17 cellular contexts compared by ENCODE assay signal in genomic region chr1:215523906-215524305, GRCh38. TPM values are rescaled to one million over a fixed set of nuclear protein-coding genes. Genes with fewer than 3 reads are reported as not detected.
DNase-seq lines count a peak whose midpoint lies in the region; ATAC-seq, FAIRE-seq and TF ChIP-seq lines count a peak whose summit lies in the region.
"Had no signal": no experiment of that assay in that cellular context is flagged by ENCODE, and none has a peak within 500 bp of the region (broad histone marks: within the 10 kb centered on the region; RNA-seq: fewer than 3 reads in every experiment).

No MANE protein-coding gene starts in this region.

- H3K27me3 Mint-ChIP-seq in activated CD8-positive, alpha-beta T cell treated with anti-CD3 and anti-CD28 coated beads for 36 hours: peaks cover 3% of the 10 kb centered on the region

- no peaks in the 10 kb centered on the region for H3K36me3 Mint-ChIP-seq in activated CD8-positive, alpha-beta T cell treated with anti-CD3 and anti-CD28 coated beads for 36 hours (ENCODE audit: low read depth)

- CTCF ChIA-PET in K562 (lab: Yijun Ruan, JAX; ENCODE audit: low intra/inter-chr PET ratio): interaction anchor here (1.4 kb wide), 1 partner anchor 896 kb away, joined by 5 read pairs; no protein-coding TSS in a partner anchor
- CTCF ChIA-PET in activated CD8-positive, alpha-beta T cell treated with anti-CD3 and anti-CD28 coated beads for 36 hours (lab: Charles Lee): interaction anchor here (1.0 to 1.4 kb wide), 3 partner anchors 28 to 896 kb away, joined by 3 to 5 read pairs (median 3); no protein-coding TSS in a partner anchor

- H3K27ac Mint-ChIP-seq in activated CD8-positive, alpha-beta T cell treated with anti-CD3 and anti-CD28 coated beads for 36 hours: no peak overlapping the region

- H3K4me3 ChIP-seq in K562 (no peak overlapping the region), right lobe of liver (no peak overlapping the region)
- H3K4me3 ChIP-seq: testis had no signal

- in situ Hi-C loops in K562 (cut with MboI): loop anchor here (10.0 kb wide), 1 partner anchor 1309 kb away; no protein-coding TSS in a partner anchor

- no peaks in the 10 kb centered on the region for H3K79me2 ChIP-seq in K562 (ENCODE audit: control insufficient read depth, insufficient read depth, low read length)

- DNase-seq in ELR (ENCODE audit: low read depth) (peak; percentile 37), NOMO-1 treated with dmso at 0.1 percent for 144 hours (lab: John Stamatoyannopoulos, UW; ENCODE audit: unreplicated experiment) (peak; percentile 38), K562 (ENCODE audit: extremely low read depth in 1 of 4, low spot score in 3 of 4) (no peak), right lobe of liver (no peak), NCI-H2029 treated with DMSO at 0.1 percent for 48 hours (lab: John Stamatoyannopoulos, UW) (no peak), anterior cingulate cortex (lab: John Stamatoyannopoulos, UW) (no peak)
- no peak for DNase-seq in activated CD8-positive, alpha-beta T cell treated with anti-CD3 and anti-CD28 coated beads for 36 hours
- DNase-seq: activated CD4-positive, alpha-beta T cell treated with anti-CD3 and anti-CD28 coated beads, Interleukin-2, amount 50 U/mL, for 1 hour; activated naive CD4-positive, alpha-beta T cell treated with Interleukin-2 at 50 U/mL for 16 hours; brain microvascular endothelial cell; left ventricle myocardium superior; NCI-H2029; NCI-H510A; stimulated activated CD4-positive, alpha-beta T cell treated with anti-CD3 and anti-CD28 coated beads, Interleukin-4, amount 100 ng/mL, for 4 hours; stimulated activated CD8-positive, alpha-beta memory T cell treated with anti-CD3 and anti-CD28 coated beads, Interleukin-4, amount 100 ng/mL, for 48 hours; testis had no signal

- H3K27ac ChIP-seq in K562 (ENCODE audit: extremely low read depth, low read depth, low read length) (no peak overlapping the region), right lobe of liver (no peak overlapping the region)
- H3K27ac ChIP-seq: brain microvascular endothelial cell, testis had no signal

- no peak for TF ChIP-seq POLR2A in K562 (conservative IDR thresholded peaks at IDR 0.05)
- TF ChIP-seq POLR2A in right lobe of liver (IDR thresholded peaks at IDR 0.05): no peak

- TF ChIP-seq CTCF in K562 (IDR thresholded peaks at IDR 0.05 in 2 of 3, conservative IDR thresholded peaks at IDR 0.05 in 1 of 3; ENCODE audit: insufficient read depth in 2 of 3, low read depth in 1 of 3, low read length in 3 of 3) (no peak), right lobe of liver (IDR thresholded peaks at IDR 0.05) (no peak)
- TF ChIP-seq CTCF in activated CD8-positive, alpha-beta T cell treated with anti-CD3 and anti-CD28 coated beads for 36 hours (IDR thresholded peaks at IDR 0.05): no peak

- ATAC-seq in K562 (no peak), right lobe of liver (peak; percentile 52 to 74 (median 62)), GM21381 (IDR thresholded peaks at IDR 0.05; ENCODE audit: unreplicated experiment) (no peak)
- ATAC-seq in activated CD8-positive, alpha-beta T cell treated with anti-CD3 and anti-CD28 coated beads for 36 hours: no peak
- ATAC-seq: left ventricle myocardium superior had no signal

- H3K27me3 ChIP-seq in K562 (ENCODE audit: control insufficient read depth in 2 of 2, insufficient read depth in 2 of 2, low read length in 2 of 2) (no peaks in the 10 kb centered on the region), right lobe of liver (no peaks in the 10 kb centered on the region)
- H3K27me3 ChIP-seq: brain microvascular endothelial cell, testis had no signal

- no peak overlapping the region for H2AFZ ChIP-seq in K562 (ENCODE audit: low read depth, low read length)

- TF ChIP-seq EP300 in K562 (IDR thresholded peaks at IDR 0.05; ENCODE audit: low read length): no peak

- no peak overlapping the region for H3K4me3 Mint-ChIP-seq in activated CD8-positive, alpha-beta T cell treated with anti-CD3 and anti-CD28 coated beads for 36 hours

- H3K9me3 ChIP-seq in K562 (replicated peaks; ENCODE audit: control insufficient read depth, insufficient read depth, low read depth, low read length) (no peaks in the 10 kb centered on the region), right lobe of liver (no peaks in the 10 kb centered on the region)
- H3K9me3 ChIP-seq: testis had no signal

- no peaks in the 10 kb centered on the region for H3K4me1 Mint-ChIP-seq in activated CD8-positive, alpha-beta T cell treated with anti-CD3 and anti-CD28 coated beads for 36 hours (ENCODE audit: low read depth)

- intact Hi-C loops in K562 (cut with micrococcal nuclease) (loop anchor here (10.0 kb wide), 1 partner anchor 1259 kb away; no protein-coding TSS in a partner anchor), right lobe of liver (cut with DNase I) (no loop called here)
- intact Hi-C loops in activated CD8-positive, alpha-beta T cell treated with anti-CD3 and anti-CD28 coated beads for 36 hours (cut with micrococcal nuclease): no loop called here

- H3K9ac ChIP-seq in K562 (ENCODE audit: insufficient read depth in 1 of 2, low read depth in 2 of 2, low read length in 2 of 2): no peak overlapping the region

- TF ChIP-seq RAD21 in K562 (CRISPR knock-in tag; conservative IDR thresholded peaks at IDR 0.05 in 1 of 2, IDR thresholded peaks at IDR 0.05 in 1 of 2): no peak

- no peak for FAIRE-seq in K562 (lab: Jason Lieb, UNC)

- POLR2A ChIA-PET in K562 (lab: Yijun Ruan, JAX): no interaction called here
- POLR2A ChIA-PET in activated CD8-positive, alpha-beta T cell treated with anti-CD3 and anti-CD28 coated beads for 36 hours (lab: Charles Lee): no interaction called here

- no peak overlapping the region for H3K4me2 ChIP-seq in K562 (ENCODE audit: insufficient read depth, low read length)

- 0% methylated on average over 2 of the region's 2 CpGs for WGBS in K562 (ENCODE audit: insufficient coverage, low coverage, missing lambda C conversion rate)
- 3% methylated on average over 2 of the region's 2 CpGs for WGBS in right lobe of liver (ENCODE audit: insufficient coverage, low coverage, low lambda C conversion rate, missing lambda C conversion rate)

- BruUV-seq in K562 (replicated peaks; lab: Mats Ljungman, UMichigan): no TSS peak

- H3K36me3 ChIP-seq in K562 (ENCODE audit: control insufficient read depth, insufficient read depth, low read length) (no peaks in the 10 kb centered on the region), right lobe of liver (no peaks in the 10 kb centered on the region)
- H3K36me3 ChIP-seq: brain microvascular endothelial cell had no signal

- H4K20me1 ChIP-seq in K562 (replicated peaks; ENCODE audit: control insufficient read depth, insufficient read depth, low read length): no peaks in the 10 kb centered on the region

- H3K9me3 Mint-ChIP-seq in activated CD8-positive, alpha-beta T cell treated with anti-CD3 and anti-CD28 coated beads for 36 hours: no peaks in the 10 kb centered on the region

- no peaks in the 10 kb centered on the region for H3K9me1 ChIP-seq in K562 (ENCODE audit: control insufficient read depth, insufficient read depth, low read length)

- no peaks in the 10 kb centered on the region for H3K4me1 ChIP-seq in K562 (replicated peaks in 1 of 2; ENCODE audit: control insufficient read depth in 2 of 2, insufficient read depth in 2 of 2, low read length in 2 of 2)
- H3K4me1 ChIP-seq in right lobe of liver: no peaks in the 10 kb centered on the region
- H3K4me1 ChIP-seq: testis had no signal

TF ChIP-seq in K562, 482 proteins besides CTCF, POLR2A, EP300 and RAD21:
- TF ChIP-seq PBX2 (CRISPR knock-in tag; IDR thresholded peaks at IDR 0.05; ENCODE audit: low read depth) (no peak), PBX2 (tag; conservative IDR thresholded peaks at IDR 0.05; ENCODE audit: low read depth) (peak; percentile 53), JUND (IDR thresholded peaks at IDR 0.05; ENCODE audit: borderline replicate concordance, low read depth, low read length) (no peak), JUND (tag; IDR thresholded peaks at IDR 0.05; ENCODE audit: borderline replicate concordance, low read depth, low read length) (no peak)

RNA-seq across cellular contexts. Expression of gene KCTD3, which starts 43.2 kb away (rescaled TPM):
- total RNA-seq in K562 (2011; cell fraction: chromatin; rRNA removed; ENCODE audit: low replicate concordance): 38.4 and 84.2 TPM in 2 replicates
- 15.7 and 21.7 TPM in 2 replicates for total RNA-seq in K562 (2011; cell fraction: nucleolus; rRNA removed)
- total RNA-seq in K562 (2011; cell fraction: nucleoplasm; rRNA removed): 36.2 and 40.0 TPM in 2 replicates
- total RNA-seq in K562 (2014; rRNA removed): 29.7 and 33.5 TPM in 2 replicates
- total RNA-seq in K562 (2014; rRNA removed; fragmentation: Illumina TruSeq; extraction: Trizol): 53.1 and 59.2 TPM in 2 replicates
- total RNA-seq in K562 (2015; rRNA removed; fragmentation: Illumina TruSeq; extraction: Trizol): 44.2 and 44.3 TPM in 2 replicates
- 43.3 and 48.3 TPM in 2 replicates for total RNA-seq in K562 (2021)
- 67.6 and 77.1 TPM in 2 replicates for polyA plus RNA-seq in K562 (2011; rRNA removed)
- polyA plus RNA-seq in K562 (2011; cell fraction: cytosol; rRNA removed): 31.7 and 37.5 TPM in 2 replicates
- 60.9 and 85.8 TPM in 2 replicates for polyA plus RNA-seq in K562 (2011; cell fraction: nucleus; rRNA removed)
- polyA plus RNA-seq in K562 (2012): 19.2 and 28.5 TPM in 2 replicates
- 45.7 and 49.4 TPM in 2 replicates for polyA plus RNA-seq in K562 (2014; fragmentation: Illumina TruSeq; extraction: Trizol)
- 10 to 100 TPM; 12.8 to 18.2 TPM for polyA plus RNA-seq in K562 (2014; fragmentation: Nextera tagmentation; extraction: Ambion mirVana)
- polyA plus RNA-seq in K562 (2014; rRNA removed): 34.1 and 35.3 TPM in 2 replicates
- polyA minus RNA-seq in K562 (2011; rRNA and poly(A)+ RNA removed): 147 and 156 TPM in 2 replicates
- 42.2 and 49.9 TPM in 2 replicates for polyA minus RNA-seq in K562 (2011; cell fraction: cytosol; rRNA and poly(A)+ RNA removed)
- polyA minus RNA-seq in K562 (2011; cell fraction: nucleus; rRNA and poly(A)+ RNA removed): 33.0 and 65.3 TPM in 2 replicates
- total RNA-seq in right lobe of liver: 10 to 100 TPM; 33.0 to 43.5 (median 39.3) TPM
- 1 to 10 TPM; 1.5 TPM for total RNA-seq in activated CD8-positive, alpha-beta T cell treated with anti-CD3 and anti-CD28 coated beads for 36 hours

Comparison
In these comparisons a context has a peak if more than half of its experiments do, and no peak if none do; other contexts are left out.
1. DNase-seq: peak in ELR (single experiment) and NOMO-1 treated with dmso at 0.1 percent for 144 hours (single experiment); none in K562 (0 of 4), right lobe of liver (0 of 3), NCI-H2029 treated with DMSO at 0.1 percent for 48 hours (single experiment), activated CD8-positive, alpha-beta T cell treated with anti-CD3 and anti-CD28 coated beads for 36 hours (single experiment) and anterior cingulate cortex (0 of 58).
2. ATAC-seq: peak in right lobe of liver (4 of 4); none in K562 (single experiment), activated CD8-positive, alpha-beta T cell treated with anti-CD3 and anti-CD28 coated beads for 36 hours (single experiment) and GM21381 (single experiment).
3. RNA of gene KCTD3, which starts 43.2 kb away (total RNA-seq): 15.7 to 84.2 TPM in K562 and 33.0 to 43.5 TPM in right lobe of liver; 1.5 TPM in activated CD8-positive, alpha-beta T cell treated with anti-CD3 and anti-CD28 coated beads for 36 hours; every median in the first group is over 4 times any median in the second.